Comparison of ENCODE assay signal across 20 cellular contexts in the genomic region with DNA sequence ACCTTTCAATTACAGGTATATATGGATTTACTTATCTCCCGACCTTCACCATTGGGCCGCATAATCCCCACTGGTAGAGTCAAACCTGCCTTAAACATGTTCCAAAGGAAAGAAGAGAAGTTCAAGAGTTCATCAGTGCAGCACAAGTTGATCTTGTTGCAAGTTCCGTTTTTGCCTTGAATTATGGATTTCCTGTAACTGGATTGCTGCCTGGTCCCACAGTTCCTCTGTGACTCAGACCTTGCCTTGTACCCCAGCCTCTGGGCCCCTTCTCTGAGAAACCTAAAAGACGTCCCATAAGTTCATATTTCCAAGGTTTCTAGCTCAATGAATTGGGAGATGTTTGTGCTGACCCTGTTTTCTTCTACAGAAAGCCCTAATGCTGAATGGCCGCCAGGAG.
DNase-seq lines count a peak whose midpoint lies in the region; ATAC-seq and TF ChIP-seq lines count a peak whose summit lies in the region.
"Had no signal": no experiment of that assay in that cellular context is flagged by ENCODE, and none has a peak within 500 bp of the region (broad histone marks: within the 10 kb centered on the region; RNA-seq: fewer than 3 reads in every experiment).

No MANE protein-coding gene starts in this region.

- intact Hi-C loops in esophagus muscularis mucosa (cut with DNase I) = no loop called here
- intact Hi-C loops in naive thymus-derived CD4-positive, alpha-beta T cell (cut with micrococcal nuclease) = no loop called here

- peak; percentile 86 for ATAC-seq in naive thymus-derived CD4-positive, alpha-beta T cell
- no peak for ATAC-seq in HG02870 (IDR thresholded peaks at IDR 0.05; ENCODE audit: unreplicated experiment)
- no peak for ATAC-seq in activated naive CD8-positive, alpha-beta T cell treated with anti-CD3 and anti-CD28 coated beads, Interleukin-2, amount 50 U/mL, for 24 hours
- ATAC-seq: activated CD8-positive, alpha-beta T cell treated with anti-CD3 and anti-CD28 coated beads for 36 hours; activated T-cell treated with anti-CD3 and anti-CD28 coated beads, Interleukin-2, amount 50 U/mL, for 72 hours; sciatic nerve had no signal

- no peak overlapping the region for H3K27ac Mint-ChIP-seq in naive thymus-derived CD4-positive, alpha-beta T cell
- no peak overlapping the region for H3K27ac Mint-ChIP-seq in activated naive CD8-positive, alpha-beta T cell treated with anti-CD3 and anti-CD28 coated beads, Interleukin-2, amount 50 U/mL, for 24 hours
- H3K27ac Mint-ChIP-seq: activated CD8-positive, alpha-beta T cell treated with anti-CD3 and anti-CD28 coated beads for 36 hours; activated naive CD8-positive, alpha-beta T cell; activated T-cell treated with anti-CD3 and anti-CD28 coated beads, Interleukin-2, amount 50 U/mL, for 72 hours; immature natural killer cell had no signal

- peaks cover 0 to 4% (median 0%) of the 10 kb centered on the region in 11 donors for H3K9me3 Mint-ChIP-seq in naive thymus-derived CD4-positive, alpha-beta T cell
- H3K9me3 Mint-ChIP-seq in activated naive CD8-positive, alpha-beta T cell treated with anti-CD3 and anti-CD28 coated beads, Interleukin-2, amount 50 U/mL, for 24 hours = no peaks in the 10 kb centered on the region
- H3K9me3 Mint-ChIP-seq: activated CD8-positive, alpha-beta T cell treated with anti-CD3 and anti-CD28 coated beads for 36 hours had no signal

- no peaks in the 10 kb centered on the region for H3K4me1 Mint-ChIP-seq in naive thymus-derived CD4-positive, alpha-beta T cell
- H3K4me1 Mint-ChIP-seq in activated naive CD8-positive, alpha-beta T cell treated with anti-CD3 and anti-CD28 coated beads, Interleukin-2, amount 50 U/mL, for 24 hours = no peaks in the 10 kb centered on the region
- H3K4me1 Mint-ChIP-seq: immature natural killer cell had no signal

- peak overlapping the region; percentile 58 for H3K27ac ChIP-seq in HL-60 (replicated peaks)
- peak overlapping the region in 2 of 4 donors; percentile 18 to 69 for H3K27ac ChIP-seq in esophagus muscularis mucosa (replicated peaks in 1 of 4)
- no peak overlapping the region for H3K27ac ChIP-seq in naive thymus-derived CD4-positive, alpha-beta T cell (ENCODE audit: low read depth, low read length)
- H3K27ac ChIP-seq: PC-9, SK-N-MC had no signal

- H3K4me3 Mint-ChIP-seq in naive thymus-derived CD4-positive, alpha-beta T cell = no peak overlapping the region
- no peak overlapping the region for H3K4me3 Mint-ChIP-seq in activated naive CD8-positive, alpha-beta T cell treated with anti-CD3 and anti-CD28 coated beads, Interleukin-2, amount 50 U/mL, for 24 hours
- H3K4me3 Mint-ChIP-seq: activated CD8-positive, alpha-beta T cell treated with anti-CD3 and anti-CD28 coated beads for 36 hours; activated naive CD8-positive, alpha-beta T cell; activated T-cell treated with anti-CD3 and anti-CD28 coated beads, Interleukin-2, amount 50 U/mL, for 72 hours; immature natural killer cell had no signal

- H3K27me3 Mint-ChIP-seq in naive thymus-derived CD4-positive, alpha-beta T cell = peaks cover 0 to 12% (median 3%) of the 10 kb centered on the region in 5 donors
- peaks cover 2% of the 10 kb centered on the region for H3K27me3 Mint-ChIP-seq in activated naive CD8-positive, alpha-beta T cell treated with anti-CD3 and anti-CD28 coated beads, Interleukin-2, amount 50 U/mL, for 24 hours
- H3K27me3 Mint-ChIP-seq: activated naive CD8-positive, alpha-beta T cell had no signal

- TF ChIP-seq EP300 in esophagus muscularis mucosa (IDR thresholded peaks at IDR 0.05) = peak; percentile 41

- no peaks in the 10 kb centered on the region for H3K27me3 ChIP-seq in HL-60 (ENCODE audit: insufficient read depth, poor library complexity, severe bottlenecking)
- no peaks in the 10 kb centered on the region for H3K27me3 ChIP-seq in esophagus muscularis mucosa
- H3K27me3 ChIP-seq in naive thymus-derived CD4-positive, alpha-beta T cell (ENCODE audit: control insufficient read depth in 2 of 2, insufficient read depth in 2 of 2, low read length in 2 of 2) = peaks cover 0 to 2% of the 10 kb centered on the region in 2 donors

- CTCF ChIA-PET in naive thymus-derived CD4-positive, alpha-beta T cell (lab: Charles Lee) = no interaction called here

- WGBS in esophagus muscularis mucosa = 70% methylated on average over 5 of the region's 5 CpGs

- H3K4me3 ChIP-seq in HL-60 (replicated peaks; ENCODE audit: insufficient read depth, low read length) (no peak overlapping the region), esophagus muscularis mucosa (no peak overlapping the region)
- H3K4me3 ChIP-seq in naive thymus-derived CD4-positive, alpha-beta T cell (ENCODE audit: low read length) = no peak overlapping the region
- H3K4me3 ChIP-seq: PC-9, SK-N-MC had no signal

- H3K36me3 Mint-ChIP-seq in naive thymus-derived CD4-positive, alpha-beta T cell = no peaks in the 10 kb centered on the region
- H3K36me3 Mint-ChIP-seq in activated naive CD8-positive, alpha-beta T cell treated with anti-CD3 and anti-CD28 coated beads, Interleukin-2, amount 50 U/mL, for 24 hours (ENCODE audit: low read depth) = no peaks in the 10 kb centered on the region
- H3K36me3 Mint-ChIP-seq: activated naive CD8-positive, alpha-beta T cell had no signal

- H3K9me3 ChIP-seq in esophagus muscularis mucosa = no peaks in the 10 kb centered on the region
- H3K9me3 ChIP-seq in naive thymus-derived CD4-positive, alpha-beta T cell (ENCODE audit: control insufficient read depth in 2 of 3, low read length in 3 of 3) = no peaks in the 10 kb centered on the region
- H3K9me3 ChIP-seq: Caco-2 had no signal

- TF ChIP-seq CTCF in HL-60 (IDR thresholded peaks at IDR 0.05; ENCODE audit: insufficient read depth, low read length) = no peak
- no peak for TF ChIP-seq CTCF in esophagus muscularis mucosa (IDR thresholded peaks at IDR 0.05)

- DNase-seq in HL-60 (ENCODE audit: low read depth in 1 of 2, low spot score in 1 of 2) = peak; percentile 55 to 82
- DNase-seq in SIG-M5 (lab: John Stamatoyannopoulos, UW) = peak; percentile 38
- peak; percentile 90 for DNase-seq in esophagus muscularis mucosa (ENCODE audit: extremely low spot score)
- no peak for DNase-seq in naive thymus-derived CD4-positive, alpha-beta T cell
- no peak for DNase-seq in NCI-H146 treated with DMSO at 0.1 percent for 48 hours (lab: John Stamatoyannopoulos, UW; ENCODE audit: unreplicated experiment)
- no peak for DNase-seq in activated naive CD8-positive, alpha-beta T cell treated with anti-CD3 and anti-CD28 coated beads, Interleukin-2, amount 50 U/mL, for 24 hours
- DNase-seq in T-helper 9 cell = no peak
- DNase-seq: activated CD8-positive, alpha-beta T cell treated with anti-CD3 and anti-CD28 coated beads for 36 hours; activated T-cell treated with anti-CD3 and anti-CD28 coated beads, Interleukin-2, amount 50 U/mL, for 72 hours; Caco-2; EL; glutamatergic neuron; immature natural killer cell; NCI-H524; PC-9; stimulated activated CD4-positive, alpha-beta T cell treated with anti-CD3 and anti-CD28 coated beads, Interleukin-2, amount 100 ng/mL, for 48 hours had no signal

- POLR2A ChIA-PET in naive thymus-derived CD4-positive, alpha-beta T cell (lab: Charles Lee) = no interaction called here

- no peaks in the 10 kb centered on the region for H3K36me3 ChIP-seq in esophagus muscularis mucosa
- no peaks in the 10 kb centered on the region for H3K36me3 ChIP-seq in naive thymus-derived CD4-positive, alpha-beta T cell (ENCODE audit: control insufficient read depth in 2 of 3, insufficient read depth in 3 of 3, low read length in 3 of 3)

- no peak for TF ChIP-seq POLR2A in esophagus muscularis mucosa (IDR thresholded peaks at IDR 0.05; ENCODE audit: low read depth)

- H3K4me1 ChIP-seq in esophagus muscularis mucosa = peaks cover 12 to 41% (median 37%) of the 10 kb centered on the region in 4 donors
- H3K4me1 ChIP-seq in naive thymus-derived CD4-positive, alpha-beta T cell (ENCODE audit: control insufficient read depth in 2 of 2, insufficient read depth in 2 of 2, low read length in 2 of 2) = no peaks in the 10 kb centered on the region
- H3K4me1 ChIP-seq: Caco-2 had no signal

Comparison
In these comparisons a context has a peak if more than half of its experiments do, and no peak if none do; other contexts are left out.
1. DNase-seq: peak in HL-60 (2 of 2), SIG-M5 (single experiment) and esophagus muscularis mucosa (single experiment); none in naive thymus-derived CD4-positive, alpha-beta T cell (0 of 9), NCI-H146 treated with DMSO at 0.1 percent for 48 hours (single experiment), activated naive CD8-positive, alpha-beta T cell treated with anti-CD3 and anti-CD28 coated beads, Interleukin-2, amount 50 U/mL, for 24 hours (single experiment) and T-helper 9 cell (single experiment).